In the genomic region with DNA sequence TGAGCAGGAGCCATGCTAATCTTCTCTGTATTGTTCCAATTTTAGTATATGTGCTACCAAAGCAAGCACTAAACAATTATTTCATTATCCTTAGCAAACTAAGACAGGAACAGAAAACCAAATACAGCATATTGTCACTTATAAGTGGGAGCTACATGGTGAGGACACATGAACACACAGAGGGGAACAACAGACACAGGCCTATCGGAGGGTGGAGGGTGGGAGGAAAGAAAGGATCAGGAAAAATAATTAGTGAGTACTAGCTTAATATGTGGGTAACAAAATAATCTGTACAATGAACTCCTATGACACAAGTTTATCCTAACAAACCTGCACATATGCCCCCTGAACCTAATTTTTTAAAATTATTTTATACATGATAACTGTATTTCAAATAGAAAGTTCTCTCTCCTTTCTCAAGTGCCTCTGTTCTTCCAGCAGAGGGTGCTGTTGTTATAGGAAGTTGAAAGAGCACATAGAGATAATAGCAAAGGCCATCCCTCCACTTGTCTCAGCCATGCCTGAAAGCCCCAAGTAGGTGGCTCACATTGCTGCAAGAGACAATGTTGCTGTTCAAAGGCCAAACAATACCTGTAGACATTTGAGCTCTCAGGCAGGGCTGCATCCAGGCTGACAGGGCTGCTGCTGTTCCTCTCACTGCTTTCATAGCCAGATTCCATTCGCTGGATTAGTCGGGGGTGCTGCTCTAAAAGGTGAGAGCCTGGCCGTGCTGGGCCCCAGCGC, we compare ENCODE assay signal across 1 cellular context.
TF ChIP-seq lines count a peak whose summit lies in the region.

No MANE protein-coding gene starts in this region.

TF ChIP-seq in GM23338, 12 proteins besides CTCF, POLR2A, EP300 and RAD21 (continued from another document):
- TF ChIP-seq, protein P1, sequence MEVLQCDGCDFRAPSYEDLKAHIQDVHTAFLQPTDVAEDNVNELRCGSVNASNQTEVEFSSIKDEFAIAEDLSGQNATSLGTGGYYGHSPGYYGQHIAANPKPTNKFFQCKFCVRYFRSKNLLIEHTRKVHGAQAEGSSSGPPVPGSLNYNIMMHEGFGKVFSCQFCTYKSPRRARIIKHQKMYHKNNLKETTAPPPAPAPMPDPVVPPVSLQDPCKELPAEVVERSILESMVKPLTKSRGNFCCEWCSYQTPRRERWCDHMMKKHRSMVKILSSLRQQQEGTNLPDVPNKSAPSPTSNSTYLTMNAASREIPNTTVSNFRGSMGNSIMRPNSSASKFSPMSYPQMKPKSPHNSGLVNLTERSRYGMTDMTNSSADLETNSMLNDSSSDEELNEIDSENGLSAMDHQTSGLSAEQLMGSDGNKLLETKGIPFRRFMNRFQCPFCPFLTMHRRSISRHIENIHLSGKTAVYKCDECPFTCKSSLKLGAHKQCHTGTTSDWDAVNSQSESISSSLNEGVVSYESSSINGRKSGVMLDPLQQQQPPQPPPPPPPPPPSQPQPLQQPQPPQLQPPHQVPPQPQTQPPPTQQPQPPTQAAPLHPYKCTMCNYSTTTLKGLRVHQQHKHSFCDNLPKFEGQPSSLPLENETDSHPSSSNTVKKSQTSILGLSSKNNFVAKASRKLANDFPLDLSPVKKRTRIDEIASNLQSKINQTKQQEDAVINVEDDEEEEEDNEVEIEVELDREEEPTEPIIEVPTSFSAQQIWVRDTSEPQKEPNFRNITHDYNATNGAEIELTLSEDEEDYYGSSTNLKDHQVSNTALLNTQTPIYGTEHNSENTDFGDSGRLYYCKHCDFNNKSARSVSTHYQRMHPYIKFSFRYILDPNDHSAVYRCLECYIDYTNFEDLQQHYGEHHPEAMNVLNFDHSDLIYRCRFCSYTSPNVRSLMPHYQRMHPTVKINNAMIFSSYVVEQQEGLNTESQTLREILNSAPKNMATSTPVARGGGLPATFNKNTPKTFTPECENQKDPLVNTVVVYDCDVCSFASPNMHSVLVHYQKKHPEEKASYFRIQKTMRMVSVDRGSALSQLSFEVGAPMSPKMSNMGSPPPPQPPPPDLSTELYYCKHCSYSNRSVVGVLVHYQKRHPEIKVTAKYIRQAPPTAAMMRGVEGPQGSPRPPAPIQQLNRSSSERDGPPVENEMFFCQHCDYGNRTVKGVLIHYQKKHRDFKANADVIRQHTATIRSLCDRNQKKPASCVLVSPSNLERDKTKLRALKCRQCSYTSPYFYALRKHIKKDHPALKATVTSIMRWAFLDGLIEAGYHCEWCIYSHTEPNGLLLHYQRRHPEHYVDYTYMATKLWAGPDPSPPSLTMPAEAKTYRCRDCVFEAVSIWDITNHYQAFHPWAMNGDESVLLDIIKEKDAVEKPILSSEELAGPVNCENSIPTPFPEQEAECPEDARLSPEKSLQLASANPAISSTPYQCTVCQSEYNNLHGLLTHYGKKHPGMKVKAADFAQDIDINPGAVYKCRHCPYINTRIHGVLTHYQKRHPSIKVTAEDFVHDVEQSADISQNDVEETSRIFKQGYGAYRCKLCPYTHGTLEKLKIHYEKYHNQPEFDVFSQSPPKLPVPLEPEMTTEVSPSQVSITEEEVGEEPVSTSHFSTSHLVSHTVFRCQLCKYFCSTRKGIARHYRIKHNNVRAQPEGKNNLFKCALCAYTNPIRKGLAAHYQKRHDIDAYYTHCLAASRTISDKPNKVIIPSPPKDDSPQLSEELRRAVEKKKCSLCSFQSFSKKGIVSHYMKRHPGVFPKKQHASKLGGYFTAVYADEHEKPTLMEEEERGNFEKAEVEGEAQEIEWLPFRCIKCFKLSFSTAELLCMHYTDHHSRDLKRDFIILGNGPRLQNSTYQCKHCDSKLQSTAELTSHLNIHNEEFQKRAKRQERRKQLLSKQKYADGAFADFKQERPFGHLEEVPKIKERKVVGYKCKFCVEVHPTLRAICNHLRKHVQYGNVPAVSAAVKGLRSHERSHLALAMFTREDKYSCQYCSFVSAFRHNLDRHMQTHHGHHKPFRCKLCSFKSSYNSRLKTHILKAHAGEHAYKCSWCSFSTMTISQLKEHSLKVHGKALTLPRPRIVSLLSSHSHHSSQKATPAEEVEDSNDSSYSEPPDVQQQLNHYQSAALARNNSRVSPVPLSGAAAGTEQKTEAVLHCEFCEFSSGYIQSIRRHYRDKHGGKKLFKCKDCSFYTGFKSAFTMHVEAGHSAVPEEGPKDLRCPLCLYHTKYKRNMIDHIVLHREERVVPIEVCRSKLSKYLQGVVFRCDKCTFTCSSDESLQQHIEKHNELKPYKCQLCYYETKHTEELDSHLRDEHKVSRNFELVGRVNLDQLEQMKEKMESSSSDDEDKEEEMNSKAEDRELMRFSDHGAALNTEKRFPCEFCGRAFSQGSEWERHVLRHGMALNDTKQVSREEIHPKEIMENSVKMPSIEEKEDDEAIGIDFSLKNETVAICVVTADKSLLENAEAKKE (CRISPR knock-in tag; IDR thresholded peaks at IDR 0.05), result no peak
- TF ChIP-seq STAT1 (IDR thresholded peaks at IDR 0.05; ENCODE audit: unreplicated experiment), result no peak
- TF ChIP-seq ZNF114 (CRISPR knock-in tag; IDR thresholded peaks at IDR 0.05), result no peak
